Comparison of ENCODE assay signal across 9 cellular contexts in genomic region chr19:38387550-38388309, GRCh38. TPM values are rescaled to one million over a fixed set of nuclear protein-coding genes. Genes with fewer than 3 reads are reported as not detected.
DNase-seq lines count a peak whose midpoint lies in the region; ATAC-seq and TF ChIP-seq lines count a peak whose summit lies in the region.
"Had no signal": no experiment of that assay in that cellular context is flagged by ENCODE, and none has a peak within 500 bp of the region (broad histone marks: within the 10 kb centered on the region; RNA-seq: fewer than 3 reads in every experiment).

GGN (minus strand) TSS chr19:38388034; CDS start chr19:38387261, 773 bp downstream.

- peak within 1 kb of the TSS; percentile 76 for H3K4me3 Mint-ChIP-seq in activated CD4-positive, alpha-beta T cell treated with anti-CD3 and anti-CD28 coated beads, Interleukin-2, amount 10 ng/mL, durations not matched to agents 7 days and 5 days

- peaks cover 14% of the 10 kb centered on the region for H3K4me1 Mint-ChIP-seq in activated CD4-positive, alpha-beta T cell treated with anti-CD3 and anti-CD28 coated beads, Interleukin-2, amount 10 ng/mL, durations not matched to agents 7 days and 5 days

- POLR2A ChIA-PET in activated CD4-positive, alpha-beta T cell treated with anti-CD3 and anti-CD28 coated beads, Interleukin-2, amount 10 ng/mL, durations not matched to agents 7 days and 5 days (lab: Charles Lee): interaction anchor here (0.6 kb wide), 1 partner anchor 71 kb away, joined by 5 read pairs; no protein-coding TSS in a partner anchor

- ATAC-seq in HG02852 (IDR thresholded peaks at IDR 0.05; ENCODE audit: unreplicated experiment): peak; percentile 47
- peak; percentile 87 for ATAC-seq in left colon
- ATAC-seq in HG03378 (IDR thresholded peaks at IDR 0.05; ENCODE audit: unreplicated experiment): no peak

- CTCF ChIA-PET in activated CD4-positive, alpha-beta T cell treated with anti-CD3 and anti-CD28 coated beads, Interleukin-2, amount 10 ng/mL, durations not matched to agents 7 days and 5 days (lab: Charles Lee): interaction anchor here (0.5 to 2.6 kb wide), 14 partner anchors 10 to 543 kb away, joined by 3 to 27 read pairs (median 3); partner anchors contain the start of genes CATSPERG, FAM98C, MRPS12 and PSMD8

- H3K36me3 Mint-ChIP-seq in activated CD4-positive, alpha-beta T cell treated with anti-CD3 and anti-CD28 coated beads, Interleukin-2, amount 10 ng/mL, durations not matched to agents 7 days and 5 days (ENCODE audit: low read depth): peaks cover 16% of the 10 kb centered on the region

- TF ChIP-seq CTCF in coronary artery (IDR thresholded peaks at IDR 0.05): no peak

- H3K27ac Mint-ChIP-seq in activated CD4-positive, alpha-beta T cell treated with anti-CD3 and anti-CD28 coated beads, Interleukin-2, amount 10 ng/mL, durations not matched to agents 7 days and 5 days: peak within 1 kb of the TSS; percentile 68

- H3K27ac ChIP-seq in coronary artery: peak within 1 kb of the TSS; percentile 83 to 89

- H3K4me3 ChIP-seq in coronary artery: peak within 1 kb of the TSS; percentile 80

- no peaks in the 10 kb centered on the region for H3K9me3 Mint-ChIP-seq in activated CD4-positive, alpha-beta T cell treated with anti-CD3 and anti-CD28 coated beads, Interleukin-2, amount 10 ng/mL, durations not matched to agents 7 days and 5 days

- H3K27me3 Mint-ChIP-seq in activated CD4-positive, alpha-beta T cell treated with anti-CD3 and anti-CD28 coated beads, Interleukin-2, amount 10 ng/mL, durations not matched to agents 7 days and 5 days: peaks cover 32% of the 10 kb centered on the region

- intact Hi-C loops in left colon (cut with DNase I, micrococcal nuclease): no loop called here

- DNase-seq in DMS 273 treated with DMSO at 0.1 percent for 48 hours (lab: John Stamatoyannopoulos, UW): peak; percentile 62
- DNase-seq in NCI-H460 (ENCODE audit: extremely low read depth, low read depth): peak; percentile 69
- DNase-seq in activated CD4-positive, alpha-beta T cell treated with anti-CD3 and anti-CD28 coated beads, Interleukin-2, amount 10 ng/mL, durations not matched to agents 7 days and 5 days: peak; percentile 77
- DNase-seq in coronary artery (ENCODE audit: low spot score): peak; percentile 91
- DNase-seq in left colon: peak; percentile 85 to 88
- DNase-seq in stimulated activated CD4-positive, alpha-beta T cell treated with anti-CD3 and anti-CD28 coated beads, Interleukin-1b, Interleukin-23, amount 100 ng/mL, for 1 hour (ENCODE audit: low read depth in 2 of 2): peak; percentile 55 to 68

RNA-seq across cellular contexts. Expression of gene GGN, which starts in this region (rescaled TPM):
- total RNA-seq in NCI-H460 (2014; rRNA removed; shearing (Covaris generic)): 0.17 TPM in 1 of 2 replicates, not detected in the other
- polyA plus RNA-seq in NCI-H460 (2014; cell fraction: nucleus; rRNA removed): not detected in 2 replicates
- not detected for total RNA-seq in activated CD4-positive, alpha-beta T cell treated with anti-CD3 and anti-CD28 coated beads, Interleukin-2, amount 10 ng/mL, durations not matched to agents 7 days and 5 days
- under 1 TPM in 1 of 2 donors, not detected in 1; 0.37 TPM for total RNA-seq in left colon
- total RNA-seq: subcutaneous adipose tissue had no signal

Comparison
In these comparisons a context has a peak if more than half of its experiments do, and no peak if none do; other contexts are left out.
1. Peak in DNase-seq in NCI-H460; RNA of the gene not detected or under 1 TPM.
2. Peak in DNase-seq in activated CD4-positive, alpha-beta T cell treated with anti-CD3 and anti-CD28 coated beads, Interleukin-2, amount 10 ng/mL, durations not matched to agents 7 days and 5 days; RNA of the gene not detected or under 1 TPM.
3. Peak in DNase-seq and ATAC-seq in left colon; RNA of the gene not detected or under 1 TPM.